Comparison of ENCODE assay signal across 14 cellular contexts in the genomic region with DNA sequence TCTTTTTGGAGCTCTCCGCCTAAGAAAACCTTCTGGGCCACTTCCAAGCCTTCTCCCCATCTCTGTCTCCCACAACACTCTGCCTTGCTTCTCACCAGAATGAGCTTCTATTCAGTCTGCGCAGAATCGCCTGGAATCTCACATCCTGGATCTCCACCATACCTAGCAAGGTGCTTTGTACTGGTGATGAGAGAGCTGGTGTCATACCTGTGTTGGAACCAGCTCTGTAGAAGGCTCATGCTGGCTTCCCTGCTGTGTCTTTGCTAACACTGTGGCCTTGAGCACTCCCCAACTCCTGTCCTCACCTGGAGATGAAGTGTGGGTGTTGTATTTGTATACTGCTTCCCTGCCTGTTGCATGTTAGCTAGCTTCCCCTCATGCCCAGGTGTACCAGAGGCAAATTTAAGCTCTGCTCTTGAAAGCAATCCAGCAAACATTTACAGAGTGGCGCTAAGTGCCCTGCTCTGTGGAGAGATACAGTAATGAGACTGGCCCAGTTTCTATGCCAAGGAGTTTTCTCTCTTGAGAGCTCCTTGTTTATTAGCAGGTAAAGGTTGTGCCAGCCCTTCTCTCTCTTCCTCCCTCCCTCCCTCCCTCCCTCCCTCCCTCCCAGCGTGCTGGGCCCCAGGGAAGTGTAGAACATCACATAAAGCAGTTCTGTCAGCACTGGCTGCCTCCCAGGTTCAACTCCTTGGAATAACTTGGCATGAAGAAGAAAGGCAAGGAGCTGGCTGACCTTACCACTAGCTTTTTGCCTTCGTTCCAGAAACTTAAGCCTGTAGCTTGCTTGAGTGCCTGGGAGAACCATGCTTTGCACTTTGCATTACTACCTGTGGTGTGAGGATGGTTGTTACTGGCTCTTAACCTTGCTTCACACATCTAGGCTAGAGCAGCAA. TPM values are rescaled to one million over a fixed set of nuclear protein-coding genes. Genes with fewer than 3 reads are reported as not detected.
DNase-seq lines count a peak whose midpoint lies in the region; ATAC-seq and TF ChIP-seq lines count a peak whose summit lies in the region.
"Had no signal": no experiment of that assay in that cellular context is flagged by ENCODE, and none has a peak within 500 bp of the region (broad histone marks: within the 10 kb centered on the region; RNA-seq: fewer than 3 reads in every experiment).

No MANE protein-coding gene starts in this region.

- H2AFZ ChIP-seq in GM23338, result no peak overlapping the region

- H3K4me1 Mint-ChIP-seq in GM23338, result peaks cover 87% of the 10 kb centered on the region
- H3K4me1 Mint-ChIP-seq: activated CD4-positive, alpha-beta memory T cell treated with anti-CD3 and anti-CD28 coated beads, Interleukin-2, amount 10 ng/mL, durations not matched to agents 7 days and 5 days had no signal

- no peak for TF ChIP-seq CTCF in GM23338 (conservative IDR thresholded peaks at IDR 0.05; ENCODE audit: low read depth in 2 of 2)
- no peak for TF ChIP-seq CTCF in retinal pigment epithelial cell (conservative IDR thresholded peaks at IDR 0.05; ENCODE audit: low read depth, low read length)

- H4K20me1 ChIP-seq in GM23338 (replicated peaks; ENCODE audit: insufficient read depth), result peaks cover 70% of the 10 kb centered on the region

- peak overlapping the region; percentile 63 for H3K4me3 Mint-ChIP-seq in GM23338
- H3K4me3 Mint-ChIP-seq: activated CD4-positive, alpha-beta memory T cell treated with anti-CD3 and anti-CD28 coated beads, Interleukin-2, amount 10 ng/mL, durations not matched to agents 7 days and 5 days; activated naive CD8-positive, alpha-beta T cell treated with anti-CD3 and anti-CD28 coated beads, Interleukin-2, amount 50 U/mL, for 24 hours had no signal

- H3K36me3 ChIP-seq in GM23338 (ENCODE audit: insufficient read depth), result peaks cover 24% of the 10 kb centered on the region
- H3K36me3 ChIP-seq: SJSA1 had no signal

- H3K9me2 ChIP-seq in GM23338 (ENCODE audit: insufficient read depth), result no peaks in the 10 kb centered on the region

- DNase-seq in GM23338 (ENCODE audit: low spot score) (no peak), NCI-H226 (peak; percentile 73), fibroblast of gingiva (ENCODE audit: low read depth) (peak; percentile 62), retinal pigment epithelial cell (ENCODE audit: low read depth) (peak; percentile 69), DMS114 treated with DMSO at 0.1 percent for 48 hours (lab: John Stamatoyannopoulos, UW; ENCODE audit: unreplicated experiment) (no peak), UCSD-AML1 (lab: John Stamatoyannopoulos, UW; ENCODE audit: unreplicated experiment) (no peak)
- DNase-seq in activated naive CD4-positive, alpha-beta T cell (lab: John Stamatoyannopoulos, UW), result no peak
- DNase-seq: activated CD4-positive, alpha-beta memory T cell treated with anti-CD3 and anti-CD28 coated beads, Interleukin-2, amount 10 ng/mL, durations not matched to agents 7 days and 5 days; activated naive CD8-positive, alpha-beta T cell treated with anti-CD3 and anti-CD28 coated beads, Interleukin-2, amount 50 U/mL, for 24 hours; kidney glomerular epithelial cell; NCI-H146 had no signal

- H3K4me1 ChIP-seq in GM23338 (ENCODE audit: insufficient read depth), result peaks cover 85% of the 10 kb centered on the region

- H3K27ac Mint-ChIP-seq in GM23338, result peak overlapping the region; percentile 96
- H3K27ac Mint-ChIP-seq: activated CD4-positive, alpha-beta memory T cell treated with anti-CD3 and anti-CD28 coated beads, Interleukin-2, amount 10 ng/mL, durations not matched to agents 7 days and 5 days; activated naive CD8-positive, alpha-beta T cell treated with anti-CD3 and anti-CD28 coated beads, Interleukin-2, amount 50 U/mL, for 24 hours had no signal

- no peaks in the 10 kb centered on the region for H3K27me3 ChIP-seq in GM23338 (ENCODE audit: insufficient read depth)
- H3K27me3 ChIP-seq: SJSA1 had no signal

- H3K4me2 ChIP-seq in GM23338, result peak overlapping the region; percentile 77

- H3K9me3 Mint-ChIP-seq in GM23338, result no peaks in the 10 kb centered on the region
- H3K9me3 Mint-ChIP-seq: activated CD4-positive, alpha-beta memory T cell treated with anti-CD3 and anti-CD28 coated beads, Interleukin-2, amount 10 ng/mL, durations not matched to agents 7 days and 5 days; activated naive CD8-positive, alpha-beta T cell treated with anti-CD3 and anti-CD28 coated beads, Interleukin-2, amount 50 U/mL, for 24 hours had no signal

- peak overlapping the region; percentile 98 for H3K27ac ChIP-seq in GM23338 (ENCODE audit: low read depth)
- H3K27ac ChIP-seq: SJSA1 had no signal

- peaks cover 45% of the 10 kb centered on the region for H3K27me3 Mint-ChIP-seq in GM23338 (ENCODE audit: insufficient read depth, low read depth, poor library complexity)
- H3K27me3 Mint-ChIP-seq: activated naive CD8-positive, alpha-beta T cell treated with anti-CD3 and anti-CD28 coated beads, Interleukin-2, amount 50 U/mL, for 24 hours had no signal

- peak; percentile 4 for ATAC-seq in GM23338
- no peak for ATAC-seq in GM18861 (IDR thresholded peaks at IDR 0.05; ENCODE audit: unreplicated experiment)
- ATAC-seq: activated naive CD8-positive, alpha-beta T cell treated with anti-CD3 and anti-CD28 coated beads, Interleukin-2, amount 50 U/mL, for 24 hours had no signal

- H3K4me3 ChIP-seq in GM23338 (peak overlapping the region; percentile 50; the same call in 1 of the 2 replicates), retinal pigment epithelial cell (ENCODE audit: low read length) (no peak overlapping the region)
- H3K4me3 ChIP-seq: SJSA1 had no signal

- H3K79me2 ChIP-seq in GM23338 (replicated peaks; ENCODE audit: insufficient read depth), result peaks cover 97% of the 10 kb centered on the region

- H3K36me3 Mint-ChIP-seq in GM23338 (ENCODE audit: low read depth), result peaks cover 46% of the 10 kb centered on the region

- peaks cover 42% of the 10 kb centered on the region for H3F3A ChIP-seq in GM23338 (replicated peaks; ENCODE audit: low read depth)

TF ChIP-seq in GM23338, 12 proteins besides CTCF, POLR2A, EP300 and RAD21:
- TF ChIP-seq, protein P1, sequence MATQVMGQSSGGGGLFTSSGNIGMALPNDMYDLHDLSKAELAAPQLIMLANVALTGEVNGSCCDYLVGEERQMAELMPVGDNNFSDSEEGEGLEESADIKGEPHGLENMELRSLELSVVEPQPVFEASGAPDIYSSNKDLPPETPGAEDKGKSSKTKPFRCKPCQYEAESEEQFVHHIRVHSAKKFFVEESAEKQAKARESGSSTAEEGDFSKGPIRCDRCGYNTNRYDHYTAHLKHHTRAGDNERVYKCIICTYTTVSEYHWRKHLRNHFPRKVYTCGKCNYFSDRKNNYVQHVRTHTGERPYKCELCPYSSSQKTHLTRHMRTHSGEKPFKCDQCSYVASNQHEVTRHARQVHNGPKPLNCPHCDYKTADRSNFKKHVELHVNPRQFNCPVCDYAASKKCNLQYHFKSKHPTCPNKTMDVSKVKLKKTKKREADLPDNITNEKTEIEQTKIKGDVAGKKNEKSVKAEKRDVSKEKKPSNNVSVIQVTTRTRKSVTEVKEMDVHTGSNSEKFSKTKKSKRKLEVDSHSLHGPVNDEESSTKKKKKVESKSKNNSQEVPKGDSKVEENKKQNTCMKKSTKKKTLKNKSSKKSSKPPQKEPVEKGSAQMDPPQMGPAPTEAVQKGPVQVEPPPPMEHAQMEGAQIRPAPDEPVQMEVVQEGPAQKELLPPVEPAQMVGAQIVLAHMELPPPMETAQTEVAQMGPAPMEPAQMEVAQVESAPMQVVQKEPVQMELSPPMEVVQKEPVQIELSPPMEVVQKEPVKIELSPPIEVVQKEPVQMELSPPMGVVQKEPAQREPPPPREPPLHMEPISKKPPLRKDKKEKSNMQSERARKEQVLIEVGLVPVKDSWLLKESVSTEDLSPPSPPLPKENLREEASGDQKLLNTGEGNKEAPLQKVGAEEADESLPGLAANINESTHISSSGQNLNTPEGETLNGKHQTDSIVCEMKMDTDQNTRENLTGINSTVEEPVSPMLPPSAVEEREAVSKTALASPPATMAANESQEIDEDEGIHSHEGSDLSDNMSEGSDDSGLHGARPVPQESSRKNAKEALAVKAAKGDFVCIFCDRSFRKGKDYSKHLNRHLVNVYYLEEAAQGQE (IDR thresholded peaks at IDR 0.05; ENCODE audit: unreplicated experiment), result no peak
- TF ChIP-seq POLR2AphosphoS5 (IDR thresholded peaks at IDR 0.05; ENCODE audit: low read depth), result peak; percentile 21; the same call in 1 of the 2 replicates
- no peak for TF ChIP-seq NANOG (IDR thresholded peaks at IDR 0.05; ENCODE audit: borderline replicate concordance)
- TF ChIP-seq EZH2 (IDR thresholded peaks at IDR 0.05; ENCODE audit: low read depth, unreplicated experiment), result no peak

RNA-seq across cellular contexts. Expression of gene TRIM71, which starts 54.9 kb away (rescaled TPM):
- total RNA-seq in GM23338 (2014; rRNA removed; shearing (Covaris generic)), result 318 and 346 TPM in 2 replicates
- polyA plus RNA-seq in GM23338 (2016; fragmentation: Nextera tagmentation; extraction: Ambion mirVana), result 71.2 and 71.5 TPM in 2 replicates
- total RNA-seq: activated CD4-positive, alpha-beta memory T cell treated with anti-CD3 and anti-CD28 coated beads, Interleukin-2, amount 10 ng/mL, durations not matched to agents 7 days and 5 days; endothelial cell of umbilical vein had no signal
- polyA plus RNA-seq: endothelial cell of umbilical vein had no signal

Comparison
In these comparisons a context has a peak if more than half of its experiments do, and no peak if none do; other contexts are left out.
1. DNase-seq: peak in NCI-H226 (single experiment), fibroblast of gingiva (single experiment) and retinal pigment epithelial cell (single experiment); none in GM23338 (single experiment), activated naive CD4-positive, alpha-beta T cell (0 of 4), DMS114 treated with DMSO at 0.1 percent for 48 hours (single experiment) and UCSD-AML1 (single experiment).